9 cellular contexts compared by ENCODE assay signal in the genomic region with DNA sequence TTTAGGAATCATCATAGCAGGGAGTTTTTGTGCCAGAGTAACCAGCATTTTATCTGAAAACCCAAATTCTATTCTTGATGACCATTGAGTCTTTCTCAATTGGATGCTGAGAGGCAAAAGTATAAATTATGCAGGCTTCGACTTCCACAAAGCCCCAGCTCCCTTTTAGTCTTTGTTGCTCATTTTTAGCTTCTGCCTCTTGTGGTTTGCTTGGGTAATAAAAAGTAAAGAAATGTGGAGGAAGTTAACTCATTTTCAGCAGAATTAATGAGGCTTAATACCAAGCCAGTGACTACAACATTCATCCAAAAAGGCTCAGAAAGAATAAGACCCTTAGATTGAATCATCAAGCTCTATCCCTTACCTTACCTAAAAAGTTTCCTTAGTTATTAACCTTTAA. TPM values are rescaled to one million over a fixed set of nuclear protein-coding genes. Genes with fewer than 3 reads are reported as not detected.
DNase-seq lines count a peak whose midpoint lies in the region; ATAC-seq and TF ChIP-seq lines count a peak whose summit lies in the region.
"Had no signal": no experiment of that assay in that cellular context is flagged by ENCODE, and none has a peak within 500 bp of the region (broad histone marks: within the 10 kb centered on the region; RNA-seq: fewer than 3 reads in every experiment).

No MANE protein-coding gene starts in this region.

- ATAC-seq in heart left ventricle: no peak

- H3F3A ChIP-seq in neural progenitor cell (ENCODE audit: low read depth): peaks cover 7% of the 10 kb centered on the region

- no peaks in the 10 kb centered on the region for H3K79me2 ChIP-seq in neural progenitor cell (ENCODE audit: low read depth)

- H3K27me3 Mint-ChIP-seq in neural progenitor cell (ENCODE audit: insufficient read depth, low read depth): peaks cover 5% of the 10 kb centered on the region

- H3K36me3 Mint-ChIP-seq in neural progenitor cell: no peaks in the 10 kb centered on the region

- DNase-seq in SIG-M5 treated with dmso at 0.1 percent for 504 hours (lab: John Stamatoyannopoulos, UW; ENCODE audit: unreplicated experiment) (peak; percentile 13), SIG-M5 (lab: John Stamatoyannopoulos, UW) (no peak), Kasumi-1 (lab: John Stamatoyannopoulos, UW) (peak; percentile 82 to 90), astrocyte of the hippocampus (ENCODE audit: low read depth, low spot score) (peak; percentile 55), neural progenitor cell (ENCODE audit: low spot score) (no peak), heart left ventricle (no peak), amygdala (lab: John Stamatoyannopoulos, UW) (no peak), GM13976 (ENCODE audit: low spot score) (no peak)
- DNase-seq: activated CD4-positive, alpha-beta T cell treated with anti-CD3 and anti-CD28 coated beads, Interleukin-2, amount 50 U/mL, for 48 hours had no signal

- H3K4me3 Mint-ChIP-seq in neural progenitor cell: no peak overlapping the region

- H3K4me3 ChIP-seq in neural progenitor cell (no peak overlapping the region), heart left ventricle (no peak overlapping the region)

- no peaks in the 10 kb centered on the region for H4K20me1 ChIP-seq in neural progenitor cell (ENCODE audit: low read depth)

- in situ Hi-C loops in GM13976 (cut with MboI; ENCODE audit: low sequenced_read_pairs, unreplicated experiment): loop anchor here (10.0 to 25.0 kb wide), 4 partner anchors 178 to 705 kb away; no protein-coding TSS in a partner anchor

- no peak overlapping the region for H3K27ac Mint-ChIP-seq in neural progenitor cell

- H3K27me3 ChIP-seq in neural progenitor cell (no peaks in the 10 kb centered on the region), heart left ventricle (peaks cover 0 to 10% (median 0%) of the 10 kb centered on the region in 9 donors)

- intact Hi-C loops in heart left ventricle (cut with DNase I): loop anchor here (5.0 to 10.0 kb wide), 7 partner anchors 185 to 708 kb away; no protein-coding TSS in a partner anchor

- H3K9me3 Mint-ChIP-seq in neural progenitor cell: no peaks in the 10 kb centered on the region

- H3K9ac ChIP-seq in neural progenitor cell: no peak overlapping the region

- no peak for TF ChIP-seq POLR2A in heart left ventricle (IDR thresholded peaks at IDR 0.05)

- H3K36me3 ChIP-seq in neural progenitor cell (no peaks in the 10 kb centered on the region), heart left ventricle (no peaks in the 10 kb centered on the region)

- H3K9me3 ChIP-seq in neural progenitor cell (ENCODE audit: low read depth) (no peaks in the 10 kb centered on the region), heart left ventricle (no peaks in the 10 kb centered on the region)

- no peak overlapping the region for H2AFZ ChIP-seq in neural progenitor cell (replicated peaks)

- no peak overlapping the region for H3K27ac ChIP-seq in neural progenitor cell
- no peak overlapping the region for H3K27ac ChIP-seq in heart left ventricle

- peaks cover 6% of the 10 kb centered on the region for H3K4me1 Mint-ChIP-seq in neural progenitor cell

- H3K4me1 ChIP-seq in neural progenitor cell (peaks cover 23% of the 10 kb centered on the region), heart left ventricle (no peaks in the 10 kb centered on the region)

- no peak overlapping the region for H3K4me2 ChIP-seq in neural progenitor cell

- TF ChIP-seq CTCF in neural progenitor cell (IDR thresholded peaks at IDR 0.05): peak; percentile 30
- no peak for TF ChIP-seq CTCF in heart left ventricle (IDR thresholded peaks at IDR 0.05)
- TF ChIP-seq CTCF in GM13976 (IDR thresholded peaks at IDR 0.05; ENCODE audit: borderline replicate concordance, control extremely low read depth, extremely low read depth, insufficient read depth, missing control alignments): no peak

- 63 to 78% (median 71%) methylated on average over 1 of the region's 1 CpG for WGBS in heart left ventricle, 4 donors

RNA-seq across cellular contexts. Expression of gene ERMN, which starts 18.6 kb away (rescaled TPM):
- total RNA-seq in neural progenitor cell (ENCODE audit: low replicate concordance): 1.2 and 2.2 TPM in 2 replicates
- 1 to 10 TPM in 1 of 9 donors, under 1 TPM in 3, not detected in 5; 0.05 to 1.1 (median 0.14) TPM for total RNA-seq in heart left ventricle
- under 1 TPM in 1 of 2 donors, not detected in 1; 0.08 TPM for polyA plus RNA-seq in heart left ventricle

RNA-seq across cellular contexts. Expression of gene GALNT5, which starts 49.5 kb away (rescaled TPM):
- total RNA-seq in neural progenitor cell (ENCODE audit: low replicate concordance): 0.03 TPM in 1 of 2 replicates, not detected in the other
- 1 to 10 TPM in 1 of 9 donors, under 1 TPM in 7, not detected in 1; 0.04 to 1.0 (median 0.21) TPM for total RNA-seq in heart left ventricle
- under 1 TPM; 0.04 TPM for polyA plus RNA-seq in heart left ventricle

Comparison
In these comparisons a context has a peak if more than half of its experiments do, and no peak if none do; other contexts are left out.
1. DNase-seq: peak in SIG-M5 treated with dmso at 0.1 percent for 504 hours (single experiment), Kasumi-1 (2 of 2) and astrocyte of the hippocampus (single experiment); none in SIG-M5 (single experiment), neural progenitor cell (single experiment), heart left ventricle (0 of 5), amygdala (0 of 56) and GM13976 (single experiment).